15 cellular contexts compared by ENCODE assay signal in the genomic region with DNA sequence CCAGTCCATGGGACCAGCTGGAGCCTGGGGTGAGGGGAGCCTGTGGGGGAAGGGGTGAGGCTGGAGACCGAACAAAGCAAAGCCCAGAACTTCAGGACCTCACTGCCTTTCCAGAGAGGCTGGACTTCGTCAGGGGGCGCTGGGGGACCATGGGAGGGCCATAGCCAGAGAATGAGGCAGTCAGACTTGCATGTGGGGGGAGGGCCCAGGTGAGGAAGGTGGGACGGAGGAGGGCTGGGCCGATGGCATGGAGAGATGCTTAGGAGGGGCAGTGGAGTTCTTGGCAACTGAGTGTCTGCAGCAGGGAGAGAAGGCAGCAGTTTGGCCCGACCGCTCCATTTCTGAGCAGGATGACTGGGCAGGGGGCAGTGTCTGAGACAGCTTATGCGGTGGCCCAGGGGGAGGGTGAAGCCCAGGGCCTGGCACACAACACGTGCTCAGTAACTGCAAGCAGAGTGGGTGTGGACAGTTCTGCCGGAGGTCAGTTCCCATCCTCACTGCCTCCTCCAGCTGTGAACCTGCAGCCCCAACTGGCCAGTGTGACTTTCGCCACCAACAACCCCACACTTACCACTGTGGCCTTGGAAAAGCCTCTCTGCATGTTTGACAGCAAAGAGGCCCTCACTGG. TPM values are rescaled to one million over a fixed set of nuclear protein-coding genes. Genes with fewer than 3 reads are reported as not detected.
A peak's percentile ranks its signal among the peaks of the same experiment; 100 is the strongest.
DNase-seq lines count a peak whose midpoint lies in the region; ATAC-seq and TF ChIP-seq lines count a peak whose summit lies in the region.
"Had no signal": no experiment of that assay in that cellular context is flagged by ENCODE, and none has a peak within 500 bp of the region (broad histone marks: within the 10 kb centered on the region; RNA-seq: fewer than 3 reads in every experiment).

No MANE protein-coding gene starts in this region.

- H4K20me1 ChIP-seq in GM23338 (replicated peaks; ENCODE audit: insufficient read depth) (no peaks in the 10 kb centered on the region), PC-3 (ENCODE audit: low read length) (no peaks in the 10 kb centered on the region)

- TF ChIP-seq CTCF in GM23338 (conservative IDR thresholded peaks at IDR 0.05; ENCODE audit: low read depth in 2 of 2): peak; percentile 26 to 83; a peak in 3 of 4 replicates
- TF ChIP-seq CTCF in PC-3 (conservative IDR thresholded peaks at IDR 0.05; ENCODE audit: low read depth, low read length): no peak; the same call in 1 of the 2 replicates
- TF ChIP-seq CTCF in progenitor cell of endocrine pancreas (IDR thresholded peaks at IDR 0.05; ENCODE audit: unreplicated experiment): no peak

- H3K27ac ChIP-seq in GM23338 (ENCODE audit: low read depth): no peak overlapping the region
- H3K27ac ChIP-seq in PC-3 (ENCODE audit: low read length): no peak overlapping the region
- H3K27ac ChIP-seq in SJCRH30: no peak overlapping the region

- H3K4me2 ChIP-seq in GM23338: peak overlapping the region; percentile 99
- peak overlapping the region; percentile 91 for H3K4me2 ChIP-seq in PC-3 (ENCODE audit: low read length)

- peaks cover 5% of the 10 kb centered on the region; the same call in 1 of the 2 replicates for H3K4me1 ChIP-seq in GM23338 (ENCODE audit: insufficient read depth)
- peaks cover 21% of the 10 kb centered on the region for H3K4me1 ChIP-seq in PC-3 (ENCODE audit: insufficient read depth, low read length)
- no peaks in the 10 kb centered on the region for H3K4me1 ChIP-seq in SJCRH30

- intact Hi-C loops in PC-3 (cut with micrococcal nuclease) (loop anchor here (2.0 kb wide), 1 partner anchor 23 kb away; the partner anchor contains the start of gene FAM118A), left cardiac atrium (cut with DNase I) (no loop called here)

- H3K36me3 Mint-ChIP-seq in GM23338 (ENCODE audit: low read depth): no peaks in the 10 kb centered on the region
- no peaks in the 10 kb centered on the region for H3K36me3 Mint-ChIP-seq in progenitor cell of endocrine pancreas (ENCODE audit: insufficient read depth)
- H3K36me3 Mint-ChIP-seq: activated CD8-positive, alpha-beta memory T cell treated with anti-CD3 and anti-CD28 coated beads, Interleukin-2, amount 10 ng/mL, durations not matched to agents 7 days and 5 days had no signal

- CTCF ChIA-PET in PC-3 (lab: Charles Lee): no interaction called here

- H3K36me3 ChIP-seq in GM23338 (ENCODE audit: insufficient read depth) (no peaks in the 10 kb centered on the region), PC-3 (ENCODE audit: low read depth, low read length) (no peaks in the 10 kb centered on the region), SJCRH30 (no peaks in the 10 kb centered on the region)

- H3K9me3 ChIP-seq in PC-3 (ENCODE audit: low read length) (no peaks in the 10 kb centered on the region), SJCRH30 (replicated peaks) (no peaks in the 10 kb centered on the region)

- H3K27ac Mint-ChIP-seq in GM23338 (no peak overlapping the region), progenitor cell of endocrine pancreas (peak overlapping the region; percentile 49)
- H3K27ac Mint-ChIP-seq: activated CD8-positive, alpha-beta memory T cell treated with anti-CD3 and anti-CD28 coated beads, Interleukin-2, amount 10 ng/mL, durations not matched to agents 7 days and 5 days; activated naive CD8-positive, alpha-beta T cell treated with anti-CD3 and anti-CD28 coated beads, Interleukin-2, amount 50 U/mL, for 24 hours; effector memory CD8-positive, alpha-beta T cell had no signal

- no peaks in the 10 kb centered on the region for H3K9me3 Mint-ChIP-seq in GM23338
- H3K9me3 Mint-ChIP-seq in progenitor cell of endocrine pancreas (ENCODE audit: low read depth): no peaks in the 10 kb centered on the region
- H3K9me3 Mint-ChIP-seq: activated naive CD8-positive, alpha-beta T cell treated with anti-CD3 and anti-CD28 coated beads, Interleukin-2, amount 50 U/mL, for 24 hours; effector memory CD8-positive, alpha-beta T cell had no signal

- H2AFZ ChIP-seq in GM23338 (peak overlapping the region; percentile 99), PC-3 (ENCODE audit: low read length) (peak overlapping the region; percentile 70)

- peak overlapping the region; percentile 67 for H3K4me3 Mint-ChIP-seq in GM23338
- peak overlapping the region; percentile 70 for H3K4me3 Mint-ChIP-seq in progenitor cell of endocrine pancreas (ENCODE audit: low read depth)
- H3K4me3 Mint-ChIP-seq: activated CD8-positive, alpha-beta memory T cell treated with anti-CD3 and anti-CD28 coated beads, Interleukin-2, amount 10 ng/mL, durations not matched to agents 7 days and 5 days; activated naive CD8-positive, alpha-beta T cell treated with anti-CD3 and anti-CD28 coated beads, Interleukin-2, amount 50 U/mL, for 24 hours; effector memory CD8-positive, alpha-beta T cell had no signal

- H3K4me3 ChIP-seq in GM23338 (peak overlapping the region; percentile 90), PC-3 (ENCODE audit: low read length) (peak overlapping the region; percentile 67), SJCRH30 (no peak overlapping the region)

- H3F3A ChIP-seq in GM23338 (replicated peaks; ENCODE audit: low read depth) (no peaks in the 10 kb centered on the region), PC-3 (ENCODE audit: low read length, unreplicated experiment) (no peaks in the 10 kb centered on the region)

- peaks cover 30% of the 10 kb centered on the region for H3K27me3 Mint-ChIP-seq in GM23338 (ENCODE audit: insufficient read depth, low read depth, poor library complexity)
- H3K27me3 Mint-ChIP-seq in progenitor cell of endocrine pancreas: peaks cover 52% of the 10 kb centered on the region

- no peaks in the 10 kb centered on the region for H3K9me2 ChIP-seq in GM23338 (ENCODE audit: insufficient read depth)
- H3K9me2 ChIP-seq in PC-3 (replicated peaks; ENCODE audit: low read length): no peaks in the 10 kb centered on the region

- no TSS peak for BruUV-seq in PC-3 (replicated peaks; lab: Mats Ljungman, UMichigan)

- H3K79me2 ChIP-seq in GM23338 (replicated peaks; ENCODE audit: insufficient read depth) (no peaks in the 10 kb centered on the region), PC-3 (ENCODE audit: low read length) (no peaks in the 10 kb centered on the region)

- POLR2A ChIA-PET in PC-3 (lab: Charles Lee; ENCODE audit: unreplicated experiment): no interaction called here

- DNase-seq in GM23338 (ENCODE audit: low spot score) (peak; percentile 80), PC-3 (no peak), left cardiac atrium (no peak), progenitor cell of endocrine pancreas (ENCODE audit: low spot score, unreplicated experiment) (peak; percentile 25), NCI-H748 treated with DMSO at 0.1 percent for 48 hours (lab: John Stamatoyannopoulos, UW) (no peak), SJCRH30 (no peak)
- DNase-seq: activated CD8-positive, alpha-beta memory T cell treated with anti-CD3 and anti-CD28 coated beads, Interleukin-2, amount 10 ng/mL, durations not matched to agents 7 days and 5 days; HCEC 1CT; KBM-7; NCI-H187 treated with DMSO at 0.1 percent for 48 hours had no signal

- H3K27me3 ChIP-seq in GM23338 (ENCODE audit: insufficient read depth) (peaks cover 11% of the 10 kb centered on the region), PC-3 (ENCODE audit: low read length) (no peaks in the 10 kb centered on the region), SJCRH30 (no peaks in the 10 kb centered on the region)

- peak overlapping the region; percentile 49 for H3K9ac ChIP-seq in PC-3 (ENCODE audit: low read length)

- peaks cover 12% of the 10 kb centered on the region; the same call in 2 of the 3 replicates for H3K4me1 Mint-ChIP-seq in GM23338
- peaks cover 6% of the 10 kb centered on the region for H3K4me1 Mint-ChIP-seq in progenitor cell of endocrine pancreas (ENCODE audit: low read depth)

- peak; percentile 66 for ATAC-seq in GM23338
- peak; percentile 40 for ATAC-seq in PC-3
- peak; percentile 13 to 20 for ATAC-seq in left cardiac atrium
- ATAC-seq in HG02623 (IDR thresholded peaks at IDR 0.05; ENCODE audit: unreplicated experiment): no peak

TF ChIP-seq in GM23338, 12 proteins besides CTCF, POLR2A, EP300 and RAD21 (continues in another document):
- TF ChIP-seq EZH2 (IDR thresholded peaks at IDR 0.05; ENCODE audit: low read depth, unreplicated experiment): no peak
- TF ChIP-seq ZNF114 (CRISPR knock-in tag; IDR thresholded peaks at IDR 0.05): no peak
- no peak for TF ChIP-seq ZNF331 (CRISPR knock-in tag; IDR thresholded peaks at IDR 0.05; ENCODE audit: low read depth)
- no peak for TF ChIP-seq EZH2phosphoT487 (IDR thresholded peaks at IDR 0.05; ENCODE audit: unreplicated experiment)
- no peak for TF ChIP-seq JUNB (IDR thresholded peaks at IDR 0.05; ENCODE audit: unreplicated experiment)
- no peak for TF ChIP-seq NANOG (IDR thresholded peaks at IDR 0.05; ENCODE audit: borderline replicate concordance)

RNA-seq across cellular contexts. Expression of gene UPK3A, which starts 0.8 kb away (rescaled TPM):
- 0.89 TPM in 1 of 2 replicates, not detected in the other for total RNA-seq in GM23338 (2014; rRNA removed; shearing (Covaris generic))
- polyA plus RNA-seq in GM23338 (2016; fragmentation: Nextera tagmentation; extraction: Ambion mirVana): 0.47 and 1.1 TPM in 2 replicates
- total RNA-seq in PC-3 (2014; rRNA removed) (1.1 TPM in 1 of 2 replicates, not detected in the other), left cardiac atrium (under 1 TPM in 1 of 2 donors, not detected in 1; 0.29 TPM), progenitor cell of endocrine pancreas (0.57 and 1.9 TPM in 2 replicates)
- total RNA-seq in SJCRH30 (2014; rRNA removed; shearing (Covaris generic)): not detected in 2 replicates
- total RNA-seq: activated CD8-positive, alpha-beta memory T cell treated with anti-CD3 and anti-CD28 coated beads, Interleukin-2, amount 10 ng/mL, durations not matched to agents 7 days and 5 days; lung microvascular endothelial cell; pulmonary artery endothelial cell had no signal

RNA-seq across cellular contexts. Expression of gene FAM118A, which starts 24.2 kb away (rescaled TPM):
- total RNA-seq in GM23338 (2014; rRNA removed; shearing (Covaris generic)): 20.3 and 22.0 TPM in 2 replicates
- 9.8 and 11.9 TPM in 2 replicates for polyA plus RNA-seq in GM23338 (2016; fragmentation: Nextera tagmentation; extraction: Ambion mirVana)
- total RNA-seq in PC-3 (2014; rRNA removed): 19.6 and 20.3 TPM in 2 replicates
- total RNA-seq in left cardiac atrium: 10 to 100 TPM; 20.9 to 23.5 TPM
- total RNA-seq in progenitor cell of endocrine pancreas: 122 and 131 TPM in 2 replicates
- total RNA-seq in SJCRH30 (2014; rRNA removed; shearing (Covaris generic)): 11.6 and 13.8 TPM in 2 replicates

RNA-seq across cellular contexts. Expression of gene KIAA0930, which starts 44.9 kb away (rescaled TPM):
- 78.6 and 81.8 TPM in 2 replicates for total RNA-seq in GM23338 (2014; rRNA removed; shearing (Covaris generic))
- 15.0 and 19.1 TPM in 2 replicates for polyA plus RNA-seq in GM23338 (2016; fragmentation: Nextera tagmentation; extraction: Ambion mirVana)
- total RNA-seq in PC-3 (2014; rRNA removed) (29.8 and 39.2 TPM in 2 replicates), left cardiac atrium (10 to 100 TPM; 25.8 to 38.5 TPM), progenitor cell of endocrine pancreas (44.1 and 45.3 TPM in 2 replicates)
- 9.3 and 15.2 TPM in 2 replicates for total RNA-seq in SJCRH30 (2014; rRNA removed; shearing (Covaris generic))

Comparison
In these comparisons a context has a peak if more than half of its experiments do, and no peak if none do; other contexts are left out.
1. DNase-seq: peak in GM23338 (single experiment) and progenitor cell of endocrine pancreas (single experiment); none in PC-3 (single experiment), left cardiac atrium (single experiment), NCI-H748 treated with DMSO at 0.1 percent for 48 hours (single experiment) and SJCRH30 (0 of 2).
2. CTCF ChIP-seq: peak in GM23338 (2 of 2); none in PC-3 (single experiment) and progenitor cell of endocrine pancreas (single experiment).